Comparison of ENCODE assay signal across 24 cellular contexts in genomic region chr2:197246405-197246804, GRCh38.
A peak's percentile ranks its signal among the peaks of the same experiment; 100 is the strongest.
DNase-seq lines count a peak whose midpoint lies in the region; ATAC-seq and TF ChIP-seq lines count a peak whose summit lies in the region.
"Had no signal": no experiment of that assay in that cellular context is flagged by ENCODE, and none has a peak within 500 bp of the region (broad histone marks: within the 10 kb centered on the region; RNA-seq: fewer than 3 reads in every experiment).

No MANE protein-coding gene starts in this region.

- no peaks in the 10 kb centered on the region for H3K36me3 ChIP-seq in mammary epithelial cell (ENCODE audit: insufficient read depth, low read length)
- H3K36me3 ChIP-seq: BLaER1, Peyer's patch, uterus had no signal

- H3K79me2 ChIP-seq in mammary epithelial cell (ENCODE audit: insufficient read depth, low read length) = no peaks in the 10 kb centered on the region

- BruUV-seq in mammary epithelial cell (replicated peaks; lab: Mats Ljungman, UMichigan) = no TSS peak

- no peak for DNase-seq in activated T-cell treated with anti-CD3 and anti-CD28 coated beads, Interleukin-2, amount 50 U/mL, for 24 hours
- DNase-seq in activated T-cell treated with anti-CD3 and anti-CD28 coated beads, Interleukin-2, amount 50 U/mL, for 1 hour = no peak
- DNase-seq in T-cell (no peak), mammary epithelial cell (no peak), WTC11 (ENCODE audit: low spot score) (no peak), GDM1 (lab: John Stamatoyannopoulos, UW) (no peak)
- DNase-seq in central memory CD8-positive, alpha-beta T cell (ENCODE audit: low spot score in 2 of 2) = no peak
- DNase-seq in natural killer cell treated with Interleukin-12 subunit alpha and Interleukin-12 subunit beta and Interleukin-15 and Interleukin-18, amount 100 ng/mL, for 72 hours (ENCODE audit: low spot score) = no peak
- DNase-seq: activated gamma-delta T cell treated with Interleukin-2 at 50 U/mL for 16 hours; cerebellar nuclear complex; H7; left cardiac atrium; mesendoderm; NCI-H1694; NCI-H2171 treated with DMSO at 0.1 percent for 48 hours; NCI-H524 treated with DMSO at 0.1 percent for 48 hours; Peyer's patch; SIG-M5; stimulated activated CD4-positive, alpha-beta T cell treated with anti-CD3 and anti-CD28 coated beads, Interleukin-1b, Interleukin-23, amount 100 ng/mL, for 48 hours; SW 1271; testis; uterus had no signal

- in situ Hi-C loops in mammary epithelial cell (cut with MboI; ENCODE audit: low sequenced_read_pairs in 2 of 2) = no loop called here

- H3K27ac ChIP-seq in mammary epithelial cell (ENCODE audit: insufficient read depth, low read depth, low read length) = no peak overlapping the region
- H3K27ac ChIP-seq: BLaER1, epithelial cell of prostate, Peyer's patch, testis, uterus had no signal

- H4K20me1 ChIP-seq in mammary epithelial cell (ENCODE audit: insufficient read depth, low read length) = no peaks in the 10 kb centered on the region
- H4K20me1 ChIP-seq: BLaER1 had no signal

- POLR2A ChIA-PET in T-cell (lab: Charles Lee) (no interaction called here), WTC11 (lab: Charles Lee) (no interaction called here)

- no peak overlapping the region for H3K4me2 ChIP-seq in mammary epithelial cell (ENCODE audit: insufficient read depth, low read depth, low read length)
- H3K4me2 ChIP-seq: BLaER1 had no signal

- 95% methylated on average over 4 of the region's 4 CpGs for WGBS in mammary epithelial cell (ENCODE audit: low coverage, missing lambda C conversion rate)

- no peaks in the 10 kb centered on the region for H3K9me3 Mint-ChIP-seq in activated T-cell treated with anti-CD3 and anti-CD28 coated beads, Interleukin-2, amount 50 U/mL, for 24 hours
- H3K9me3 Mint-ChIP-seq in T-cell (no peaks in the 10 kb centered on the region), WTC11 (no peaks in the 10 kb centered on the region)
- H3K9me3 Mint-ChIP-seq in central memory CD8-positive, alpha-beta T cell = no peaks in the 10 kb centered on the region
- H3K9me3 Mint-ChIP-seq in natural killer cell treated with Interleukin-12 subunit alpha and Interleukin-12 subunit beta and Interleukin-15 and Interleukin-18, amount 100 ng/mL, for 72 hours = no peaks in the 10 kb centered on the region

- ATAC-seq in T-cell (replicated peaks in 1 of 4) = no peak
- ATAC-seq in central memory CD8-positive, alpha-beta T cell (replicated peaks; ENCODE audit: extremely low read depth, poor library complexity, severe bottlenecking) = no peak
- ATAC-seq in natural killer cell treated with Interleukin-12 subunit alpha and Interleukin-12 subunit beta and Interleukin-15 and Interleukin-18, amount 100 ng/mL, for 72 hours = no peak
- ATAC-seq in WTC11 = no peak
- ATAC-seq: left cardiac atrium had no signal

- no peaks in the 10 kb centered on the region for H3K27me3 Mint-ChIP-seq in activated T-cell treated with anti-CD3 and anti-CD28 coated beads, Interleukin-2, amount 50 U/mL, for 24 hours
- no peaks in the 10 kb centered on the region for H3K27me3 Mint-ChIP-seq in T-cell
- no peaks in the 10 kb centered on the region for H3K27me3 Mint-ChIP-seq in central memory CD8-positive, alpha-beta T cell
- H3K27me3 Mint-ChIP-seq in natural killer cell treated with Interleukin-12 subunit alpha and Interleukin-12 subunit beta and Interleukin-15 and Interleukin-18, amount 100 ng/mL, for 72 hours = no peaks in the 10 kb centered on the region
- H3K27me3 Mint-ChIP-seq in WTC11 (ENCODE audit: low read depth) = no peaks in the 10 kb centered on the region

- dilution Hi-C loops in mammary epithelial cell (cut with HindIII; ENCODE audit: low sequenced_read_pairs) = no loop called here

- CTCF ChIA-PET in T-cell (lab: Charles Lee) (no interaction called here), mammary epithelial cell (lab: Charles Lee; ENCODE audit: low non-redundant PET) (no interaction called here), WTC11 (lab: Charles Lee) (no interaction called here)

- H3K9ac ChIP-seq in mammary epithelial cell (ENCODE audit: insufficient read depth, low read length) = no peak overlapping the region
- H3K9ac ChIP-seq: BLaER1 had no signal

- H3K27ac Mint-ChIP-seq in activated T-cell treated with anti-CD3 and anti-CD28 coated beads, Interleukin-2, amount 50 U/mL, for 24 hours = peak overlapping the region; percentile 82
- H3K27ac Mint-ChIP-seq in T-cell = peak overlapping the region; percentile 92 to 93
- H3K27ac Mint-ChIP-seq in central memory CD8-positive, alpha-beta T cell (ENCODE audit: low read depth) = peak overlapping the region; percentile 7
- H3K27ac Mint-ChIP-seq in natural killer cell treated with Interleukin-12 subunit alpha and Interleukin-12 subunit beta and Interleukin-15 and Interleukin-18, amount 100 ng/mL, for 72 hours = peak overlapping the region; percentile 96 to 98
- no peak overlapping the region for H3K27ac Mint-ChIP-seq in WTC11

- H2AFZ ChIP-seq in mammary epithelial cell (ENCODE audit: low read depth, low read length) = no peak overlapping the region

- H3K4me1 ChIP-seq in mammary epithelial cell (ENCODE audit: insufficient read depth, low read length) = no peaks in the 10 kb centered on the region
- H3K4me1 ChIP-seq: Peyer's patch, testis had no signal

- intact Hi-C loops in mammary epithelial cell (cut with micrococcal nuclease) = no loop called here

- H3K27me3 ChIP-seq in mammary epithelial cell (ENCODE audit: insufficient read depth, low read length) = no peaks in the 10 kb centered on the region
- H3K27me3 ChIP-seq: BLaER1, Peyer's patch, testis, uterus had no signal

- peaks cover 36% of the 10 kb centered on the region for H3K36me3 Mint-ChIP-seq in activated T-cell treated with anti-CD3 and anti-CD28 coated beads, Interleukin-2, amount 50 U/mL, for 24 hours (ENCODE audit: low read depth)
- peaks cover 37% of the 10 kb centered on the region for H3K36me3 Mint-ChIP-seq in T-cell
- peaks cover 9% of the 10 kb centered on the region for H3K36me3 Mint-ChIP-seq in central memory CD8-positive, alpha-beta T cell (ENCODE audit: insufficient read depth)
- H3K36me3 Mint-ChIP-seq in natural killer cell treated with Interleukin-12 subunit alpha and Interleukin-12 subunit beta and Interleukin-15 and Interleukin-18, amount 100 ng/mL, for 72 hours = peaks cover 27% of the 10 kb centered on the region
- no peaks in the 10 kb centered on the region for H3K36me3 Mint-ChIP-seq in WTC11

- no peaks in the 10 kb centered on the region for H3K9me3 ChIP-seq in mammary epithelial cell (replicated peaks; ENCODE audit: insufficient read depth, low read length)
- H3K9me3 ChIP-seq: BLaER1, Peyer's patch, testis, uterus had no signal

- no peak overlapping the region for H3K4me3 Mint-ChIP-seq in activated T-cell treated with anti-CD3 and anti-CD28 coated beads, Interleukin-2, amount 50 U/mL, for 24 hours
- H3K4me3 Mint-ChIP-seq in T-cell (peak overlapping the region in 1 of 3 donors; percentile 50), WTC11 (no peak overlapping the region)
- no peak overlapping the region for H3K4me3 Mint-ChIP-seq in central memory CD8-positive, alpha-beta T cell
- H3K4me3 Mint-ChIP-seq in natural killer cell treated with Interleukin-12 subunit alpha and Interleukin-12 subunit beta and Interleukin-15 and Interleukin-18, amount 100 ng/mL, for 72 hours = peak overlapping the region; percentile 54

- TF ChIP-seq CTCF in mammary epithelial cell (conservative IDR thresholded peaks at IDR 0.05 in 1 of 2, IDR thresholded peaks at IDR 0.05 in 1 of 2; ENCODE audit: extremely low read depth in 1 of 2, insufficient read depth in 1 of 2, low read depth in 1 of 2, low read length in 2 of 2) = no peak
- no peak for TF ChIP-seq CTCF in WTC11 (IDR thresholded peaks at IDR 0.05)

- H3K4me3 ChIP-seq in mammary epithelial cell (replicated peaks in 1 of 3; ENCODE audit: insufficient read depth in 1 of 3, low read depth in 2 of 3, low read length in 3 of 3) = no peak overlapping the region
- H3K4me3 ChIP-seq: BLaER1, Peyer's patch, testis, uterus had no signal

- peaks cover 83% of the 10 kb centered on the region for H3K4me1 Mint-ChIP-seq in activated T-cell treated with anti-CD3 and anti-CD28 coated beads, Interleukin-2, amount 50 U/mL, for 24 hours (ENCODE audit: low read depth)
- H3K4me1 Mint-ChIP-seq in T-cell (peaks cover 84 to 85% (median 84%) of the 10 kb centered on the region in 3 donors), WTC11 (no peaks in the 10 kb centered on the region)
- peaks cover 67% of the 10 kb centered on the region for H3K4me1 Mint-ChIP-seq in central memory CD8-positive, alpha-beta T cell
- peaks cover 63 to 77% of the 10 kb centered on the region in 2 donors for H3K4me1 Mint-ChIP-seq in natural killer cell treated with Interleukin-12 subunit alpha and Interleukin-12 subunit beta and Interleukin-15 and Interleukin-18, amount 100 ng/mL, for 72 hours (ENCODE audit: low read depth in 2 of 2)

TF ChIP-seq in WTC11, 78 proteins besides CTCF, POLR2A, EP300 and RAD21 (continues in another document):
- TF ChIP-seq HMGXB4 (CRISPR knock-in tag; IDR thresholded peaks at IDR 0.05) = no peak
- TF ChIP-seq, protein P1, sequence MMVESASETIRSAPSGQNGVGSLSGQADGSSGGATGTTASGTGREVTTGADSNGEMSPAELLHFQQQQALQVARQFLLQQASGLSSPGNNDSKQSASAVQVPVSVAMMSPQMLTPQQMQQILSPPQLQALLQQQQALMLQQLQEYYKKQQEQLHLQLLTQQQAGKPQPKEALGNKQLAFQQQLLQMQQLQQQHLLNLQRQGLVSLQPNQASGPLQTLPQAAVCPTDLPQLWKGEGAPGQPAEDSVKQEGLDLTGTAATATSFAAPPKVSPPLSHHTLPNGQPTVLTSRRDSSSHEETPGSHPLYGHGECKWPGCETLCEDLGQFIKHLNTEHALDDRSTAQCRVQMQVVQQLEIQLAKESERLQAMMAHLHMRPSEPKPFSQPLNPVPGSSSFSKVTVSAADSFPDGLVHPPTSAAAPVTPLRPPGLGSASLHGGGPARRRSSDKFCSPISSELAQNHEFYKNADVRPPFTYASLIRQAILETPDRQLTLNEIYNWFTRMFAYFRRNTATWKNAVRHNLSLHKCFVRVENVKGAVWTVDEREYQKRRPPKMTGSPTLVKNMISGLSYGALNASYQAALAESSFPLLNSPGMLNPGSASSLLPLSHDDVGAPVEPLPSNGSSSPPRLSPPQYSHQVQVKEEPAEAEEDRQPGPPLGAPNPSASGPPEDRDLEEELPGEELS (CRISPR knock-in tag; IDR thresholded peaks at IDR 0.05) = no peak
